14 cellular contexts compared by ENCODE assay signal in the genomic region with DNA sequence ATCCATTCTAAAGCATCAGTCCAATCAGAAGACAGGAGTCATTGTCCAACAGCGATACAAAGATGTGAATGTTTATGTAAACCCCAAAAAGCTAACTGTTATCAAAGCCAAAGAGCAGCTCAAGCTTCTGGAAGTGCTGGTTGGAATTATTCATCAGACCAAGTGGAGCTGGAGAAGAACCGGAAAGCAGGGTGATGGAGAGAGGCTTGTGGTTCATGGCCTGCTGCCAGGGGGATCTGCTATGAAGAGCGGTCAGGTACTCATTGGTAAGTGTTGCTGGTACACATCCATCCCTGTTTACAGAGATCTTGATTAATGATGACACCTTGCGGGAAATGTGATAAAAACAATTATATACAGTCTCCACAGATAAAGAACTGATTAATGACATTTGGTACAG. TPM values are rescaled to one million over a fixed set of nuclear protein-coding genes. Genes with fewer than 3 reads are reported as not detected.
DNase-seq lines count a peak whose midpoint lies in the region; ATAC-seq, FAIRE-seq and TF ChIP-seq lines count a peak whose summit lies in the region.
"Had no signal": no experiment of that assay in that cellular context is flagged by ENCODE, and none has a peak within 500 bp of the region (broad histone marks: within the 10 kb centered on the region; RNA-seq: fewer than 3 reads in every experiment).

No MANE protein-coding gene starts in this region.

- no peaks in the 10 kb centered on the region for H3K9me3 ChIP-seq in astrocyte (ENCODE audit: insufficient read depth, low read depth, low read length)
- no peaks in the 10 kb centered on the region for H3K9me3 ChIP-seq in tibial artery
- H3K9me3 ChIP-seq: Caco-2 had no signal

- H3K4me3 Mint-ChIP-seq in astrocyte (ENCODE audit: unreplicated experiment): no peak overlapping the region
- H3K4me3 Mint-ChIP-seq: CD14-positive monocyte; CD8-positive, alpha-beta T cell; IgD-negative memory B cell had no signal

- no peak for FAIRE-seq in astrocyte (lab: Jason Lieb, UNC)
- FAIRE-seq: H1 had no signal

- no peak overlapping the region for H3K4me2 ChIP-seq in astrocyte (ENCODE audit: low read length)

- no peak overlapping the region for H3K27ac Mint-ChIP-seq in astrocyte (ENCODE audit: unreplicated experiment)
- H3K27ac Mint-ChIP-seq: CD14-positive monocyte; CD8-positive, alpha-beta T cell; IgD-negative memory B cell had no signal

- peaks cover 6% of the 10 kb centered on the region for H4K20me1 ChIP-seq in astrocyte (ENCODE audit: insufficient read depth, low read length)

- no peak overlapping the region for H2AFZ ChIP-seq in astrocyte (ENCODE audit: low read depth, low read length)

- H3K4me1 ChIP-seq in astrocyte (ENCODE audit: insufficient read depth, low read length) (no peaks in the 10 kb centered on the region), tibial artery (peaks cover 0 to 38% (median 19%) of the 10 kb centered on the region in 4 donors)
- H3K4me1 ChIP-seq: Caco-2 had no signal

- H3K9ac ChIP-seq in astrocyte (ENCODE audit: low read length): no peak overlapping the region

- H3K27ac ChIP-seq in astrocyte (ENCODE audit: low read depth, low read length) (no peak overlapping the region), tibial artery (peak overlapping the region; percentile 26 to 34)

- H3K9me3 Mint-ChIP-seq in astrocyte (ENCODE audit: unreplicated experiment): peaks cover 2% of the 10 kb centered on the region
- H3K9me3 Mint-ChIP-seq: CD14-positive monocyte; CD8-positive, alpha-beta T cell had no signal

- H3K27me3 Mint-ChIP-seq in astrocyte (ENCODE audit: low read depth, unreplicated experiment): no peaks in the 10 kb centered on the region
- H3K27me3 Mint-ChIP-seq: IgD-negative memory B cell had no signal

- peaks cover 7% of the 10 kb centered on the region for H3K36me3 ChIP-seq in astrocyte (ENCODE audit: insufficient read depth, low read length)
- no peaks in the 10 kb centered on the region for H3K36me3 ChIP-seq in tibial artery

- no peak for TF ChIP-seq CTCF in astrocyte (IDR thresholded peaks at IDR 0.05; ENCODE audit: insufficient read depth, low read depth, low read length)
- TF ChIP-seq CTCF in tibial artery (IDR thresholded peaks at IDR 0.05): no peak

- H3K79me2 ChIP-seq in astrocyte (ENCODE audit: insufficient read depth, low read length): peaks cover 1% of the 10 kb centered on the region

- H3K27me3 ChIP-seq in astrocyte (ENCODE audit: insufficient read depth, low read length) (no peaks in the 10 kb centered on the region), tibial artery (no peaks in the 10 kb centered on the region)

- peak; percentile 16 for DNase-seq in DMS153 treated with DMSO at 0.1 percent for 48 hours (lab: John Stamatoyannopoulos, UW; ENCODE audit: unreplicated experiment)
- DNase-seq in NCI-H2029 treated with DMSO at 0.1 percent for 48 hours (lab: John Stamatoyannopoulos, UW): peak; percentile 88
- DNase-seq in astrocyte (ENCODE audit: low read depth): peak; percentile 71
- no peak for DNase-seq in tibial artery
- DNase-seq in NOMO-1 treated with dmso at 0.1 percent for 144 hours (lab: John Stamatoyannopoulos, UW; ENCODE audit: unreplicated experiment): no peak
- DNase-seq in NCI-H146 (lab: John Stamatoyannopoulos, UW): no peak
- DNase-seq: Caco-2; CD8-positive, alpha-beta T cell; HCEC 1CT had no signal

- intact Hi-C loops in tibial artery (cut with DNase I; ENCODE audit: low total_unique reads): no loop called here

- H3K4me1 Mint-ChIP-seq in astrocyte (ENCODE audit: low read depth, unreplicated experiment): peaks cover 17% of the 10 kb centered on the region
- H3K4me1 Mint-ChIP-seq: CD14-positive monocyte, IgD-negative memory B cell had no signal

- H3K36me3 Mint-ChIP-seq in astrocyte (ENCODE audit: low read depth, unreplicated experiment): peaks cover 23% of the 10 kb centered on the region
- H3K36me3 Mint-ChIP-seq: CD14-positive monocyte; CD8-positive, alpha-beta T cell; IgD-negative memory B cell had no signal

- H3K4me3 ChIP-seq in astrocyte (ENCODE audit: insufficient read depth, low read depth, low read length) (no peak overlapping the region), tibial artery (no peak overlapping the region)

- ATAC-seq in HG02588 (IDR thresholded peaks at IDR 0.05; ENCODE audit: unreplicated experiment) (no peak), HG03354 (IDR thresholded peaks at IDR 0.05; ENCODE audit: poor library complexity, severe bottlenecking, unreplicated experiment) (no peak)
- ATAC-seq: CD8-positive, alpha-beta T cell had no signal

RNA-seq across cellular contexts. Expression of a gene that starts 11.0 kb away (rescaled TPM):
- total RNA-seq in astrocyte: 21.9 and 25.1 TPM in 2 replicates

Comparison
In these comparisons a context has a peak if more than half of its experiments do, and no peak if none do; other contexts are left out.
1. DNase-seq: peak in DMS153 treated with DMSO at 0.1 percent for 48 hours (single experiment), NCI-H2029 treated with DMSO at 0.1 percent for 48 hours (single experiment) and astrocyte (single experiment); none in tibial artery (0 of 2), NOMO-1 treated with dmso at 0.1 percent for 144 hours (single experiment) and NCI-H146 (single experiment).